In the genomic region with DNA sequence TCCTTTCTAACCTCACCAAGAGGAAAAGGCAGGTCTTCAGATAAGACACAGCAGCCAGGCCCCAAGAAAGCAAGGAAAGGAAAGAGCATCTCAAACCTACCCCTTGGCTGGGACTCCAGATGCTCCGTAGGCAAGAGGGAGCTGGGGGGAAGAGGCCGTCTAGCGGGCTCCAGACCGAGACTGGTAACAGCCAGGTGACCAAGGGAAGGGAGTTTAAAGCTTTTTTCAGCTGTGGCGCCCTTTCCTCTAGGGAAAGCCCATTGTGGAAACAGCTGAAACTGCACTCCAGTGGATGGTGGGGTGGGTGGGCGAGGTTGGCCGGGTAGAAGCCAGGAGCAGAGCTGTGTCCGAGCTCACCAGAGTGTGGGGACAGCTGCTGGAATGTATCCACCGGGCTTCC, we compare ENCODE assay signal across 25 cellular contexts.
DNase-seq lines count a peak whose midpoint lies in the region; FAIRE-seq and TF ChIP-seq lines count a peak whose summit lies in the region.
"Had no signal": no experiment of that assay in that cellular context is flagged by ENCODE, and none has a peak within 500 bp of the region (broad histone marks: within the 10 kb centered on the region; RNA-seq: fewer than 3 reads in every experiment).

No MANE protein-coding gene starts in this region.

- POLR2A ChIA-PET in RWPE1 (lab: Yijun Ruan, JAX; ENCODE audit: low non-redundant PET) = no interaction called here

- H3K27ac ChIP-seq in RWPE1 = peak overlapping the region; percentile 91
- H3K27ac ChIP-seq in esophagus squamous epithelium = peak overlapping the region; percentile 74 to 86 (median 82)
- no peak overlapping the region for H3K27ac ChIP-seq in osteoblast (ENCODE audit: low read depth, low read length)
- peak overlapping the region; percentile 76 for H3K27ac ChIP-seq in stomach smooth muscle (ENCODE audit: low read length)
- H3K27ac ChIP-seq: hepatocyte had no signal

- H3K9ac ChIP-seq in stomach smooth muscle (ENCODE audit: low read length in 2 of 2) = no peak overlapping the region

- CTCF ChIA-PET in RWPE1 (lab: Yijun Ruan, JAX) = no interaction called here
- CTCF ChIA-PET in activated naive CD4-positive, alpha-beta T cell treated with anti-CD3 and anti-CD28 coated beads for 36 hours (lab: Charles Lee) = no interaction called here

- H3K4me1 ChIP-seq in esophagus squamous epithelium = peaks cover 30 to 79% (median 57%) of the 10 kb centered on the region in 3 donors
- H3K4me1 ChIP-seq in osteoblast (ENCODE audit: insufficient read depth, low read length) = peaks cover 15% of the 10 kb centered on the region
- peaks cover 70% of the 10 kb centered on the region for H3K4me1 ChIP-seq in stomach smooth muscle (ENCODE audit: control insufficient read depth, insufficient read depth, low read length)

- no peak overlapping the region for H3K4me2 ChIP-seq in osteoblast (ENCODE audit: insufficient read depth, low read length)
- H3K4me2 ChIP-seq: hepatocyte had no signal

- no peak overlapping the region for H2AFZ ChIP-seq in osteoblast (ENCODE audit: low read length)
- H2AFZ ChIP-seq: hepatocyte had no signal

- H3K4me1 Mint-ChIP-seq in type B pancreatic cell (ENCODE audit: unreplicated experiment) = peaks cover 47% of the 10 kb centered on the region
- no peaks in the 10 kb centered on the region for H3K4me1 Mint-ChIP-seq in activated naive CD4-positive, alpha-beta T cell treated with anti-CD3 and anti-CD28 coated beads for 36 hours (ENCODE audit: low read depth)
- H3K4me1 Mint-ChIP-seq: CD8-positive, alpha-beta memory T cell; stimulated activated effector memory CD8-positive, alpha-beta T cell treated with anti-CD3 and anti-CD28 coated beads, Interleukin-12 subunit alpha, Interleukin-12 subunit beta, amount 100 ng/mL, for 72 hours; T-helper 17 cell had no signal

- H3K27me3 ChIP-seq in esophagus squamous epithelium = no peaks in the 10 kb centered on the region
- H3K27me3 ChIP-seq in osteoblast (ENCODE audit: insufficient read depth, low read length) = no peaks in the 10 kb centered on the region
- H3K27me3 ChIP-seq in stomach smooth muscle (ENCODE audit: control insufficient read depth in 1 of 2, insufficient read depth in 2 of 2, low read length in 2 of 2) = no peaks in the 10 kb centered on the region
- H3K27me3 ChIP-seq: BE2C, dorsolateral prefrontal cortex, hepatocyte had no signal

- no peaks in the 10 kb centered on the region for H3K27me3 Mint-ChIP-seq in type B pancreatic cell
- no peaks in the 10 kb centered on the region for H3K27me3 Mint-ChIP-seq in activated naive CD4-positive, alpha-beta T cell treated with anti-CD3 and anti-CD28 coated beads for 36 hours (ENCODE audit: low read depth)
- H3K27me3 Mint-ChIP-seq: activated T-cell treated with anti-CD3 and anti-CD28 coated beads, Interleukin-2, amount 50 U/mL, for 24 hours had no signal

- intact Hi-C loops in esophagus squamous epithelium (cut with DNase I) = no loop called here
- intact Hi-C loops in activated naive CD4-positive, alpha-beta T cell treated with anti-CD3 and anti-CD28 coated beads for 36 hours (cut with micrococcal nuclease) = no loop called here

- TF ChIP-seq CTCF in RWPE1 (conservative IDR thresholded peaks at IDR 0.05; ENCODE audit: low read depth) (no peak), esophagus squamous epithelium (IDR thresholded peaks at IDR 0.05) (no peak), osteoblast (IDR thresholded peaks at IDR 0.05; ENCODE audit: extremely low read depth, low read depth, low read length) (no peak), type B pancreatic cell (conservative IDR thresholded peaks at IDR 0.05) (no peak)

- H4K20me1 ChIP-seq in osteoblast (ENCODE audit: insufficient read depth, low read length) = peaks cover 9% of the 10 kb centered on the region

- H3K4me3 Mint-ChIP-seq in type B pancreatic cell = no peak overlapping the region
- H3K4me3 Mint-ChIP-seq in activated naive CD4-positive, alpha-beta T cell treated with anti-CD3 and anti-CD28 coated beads for 36 hours = no peak overlapping the region
- H3K4me3 Mint-ChIP-seq: activated T-cell treated with anti-CD3 and anti-CD28 coated beads, Interleukin-2, amount 50 U/mL, for 24 hours; CD8-positive, alpha-beta memory T cell; stimulated activated effector memory CD8-positive, alpha-beta T cell treated with anti-CD3 and anti-CD28 coated beads, Interleukin-12 subunit alpha, Interleukin-12 subunit beta, amount 100 ng/mL, for 72 hours; T-helper 17 cell had no signal

- H3K4me3 ChIP-seq in esophagus squamous epithelium (no peak overlapping the region), osteoblast (ENCODE audit: insufficient read depth, low read length) (no peak overlapping the region), stomach smooth muscle (ENCODE audit: low read length in 2 of 2) (no peak overlapping the region)
- H3K4me3 ChIP-seq: dorsolateral prefrontal cortex, hepatocyte had no signal

- no peaks in the 10 kb centered on the region for H3K79me2 ChIP-seq in osteoblast (ENCODE audit: insufficient read depth, low read length)
- H3K79me2 ChIP-seq: hepatocyte had no signal

- H3K9me3 Mint-ChIP-seq in type B pancreatic cell = no peaks in the 10 kb centered on the region
- H3K9me3 Mint-ChIP-seq in activated naive CD4-positive, alpha-beta T cell treated with anti-CD3 and anti-CD28 coated beads for 36 hours = no peaks in the 10 kb centered on the region
- H3K9me3 Mint-ChIP-seq: activated T-cell treated with anti-CD3 and anti-CD28 coated beads, Interleukin-2, amount 50 U/mL, for 24 hours; CD8-positive, alpha-beta memory T cell; stimulated activated effector memory CD8-positive, alpha-beta T cell treated with anti-CD3 and anti-CD28 coated beads, Interleukin-12 subunit alpha, Interleukin-12 subunit beta, amount 100 ng/mL, for 72 hours had no signal

- DNase-seq in RWPE1 (ENCODE audit: low spot score) (no peak), esophagus squamous epithelium (lab: John Stamatoyannopoulos, UW) (no peak), osteoblast (ENCODE audit: insufficient read length, low spot score, missing footprints) (peak; percentile 52), type B pancreatic cell (ENCODE audit: extremely low spot score, unreplicated experiment) (no peak), RCC 7860 (ENCODE audit: low spot score) (no peak)
- no peak for DNase-seq in activated effector memory CD4-positive, alpha-beta T cell treated with anti-CD3 and anti-CD28 coated beads, Interleukin-2, amount 50 U/mL, for 16 hours
- DNase-seq in activated naive CD4-positive, alpha-beta T cell treated with anti-CD3 and anti-CD28 coated beads for 36 hours = no peak
- DNase-seq: ACHN; activated T-cell treated with anti-CD3 and anti-CD28 coated beads, Interleukin-2, amount 50 U/mL, for 24 hours; BE2C; CD8-positive, alpha-beta memory T cell; cerebellar nuclear complex; DMS 273 treated with DMSO at 0.1 percent for 48 hours; dorsolateral prefrontal cortex; MM.1S; NCI-H1105 treated with DMSO at 0.1 percent for 48 hours; NCI-H187 treated with DMSO at 0.1 percent for 48 hours; NCI-H526; NK-92 treated with Interleukin-12 subunit alpha and Interleukin-12 subunit beta, amount 100 ng/mL, for 24 hours; T-helper 17 cell had no signal

- no peak for FAIRE-seq in RCC 7860 (lab: Jason Lieb, UNC)
- FAIRE-seq: HepG2, TTC549 had no signal

- TF ChIP-seq POLR2A in esophagus squamous epithelium (IDR thresholded peaks at IDR 0.05) = no peak

- no peak overlapping the region for H3K27ac Mint-ChIP-seq in type B pancreatic cell
- H3K27ac Mint-ChIP-seq in activated naive CD4-positive, alpha-beta T cell treated with anti-CD3 and anti-CD28 coated beads for 36 hours = no peak overlapping the region
- H3K27ac Mint-ChIP-seq: activated T-cell treated with anti-CD3 and anti-CD28 coated beads, Interleukin-2, amount 50 U/mL, for 24 hours; CD8-positive, alpha-beta memory T cell; stimulated activated effector memory CD8-positive, alpha-beta T cell treated with anti-CD3 and anti-CD28 coated beads, Interleukin-12 subunit alpha, Interleukin-12 subunit beta, amount 100 ng/mL, for 72 hours; T-helper 17 cell had no signal

- no peaks in the 10 kb centered on the region for H3K9me3 ChIP-seq in esophagus squamous epithelium
- no peaks in the 10 kb centered on the region for H3K9me3 ChIP-seq in osteoblast (ENCODE audit: low read depth, low read length)
- no peaks in the 10 kb centered on the region for H3K9me3 ChIP-seq in stomach smooth muscle (ENCODE audit: control insufficient read depth in 2 of 2, low read length in 2 of 2)
- H3K9me3 ChIP-seq: BE2C had no signal

- H3K36me3 ChIP-seq in esophagus squamous epithelium (peaks cover 0 to 6% (median 0%) of the 10 kb centered on the region in 3 donors), osteoblast (ENCODE audit: insufficient read depth, low read length) (no peaks in the 10 kb centered on the region), stomach smooth muscle (ENCODE audit: control insufficient read depth in 2 of 2, insufficient read depth in 2 of 2, low read length in 2 of 2) (peaks cover 3 to 6% of the 10 kb centered on the region in 2 donors)
- H3K36me3 ChIP-seq: BE2C had no signal

- WGBS in esophagus squamous epithelium, 2 donors = 58 to 85% methylated on average over 2 to 7 of the region's 9 CpGs

- peaks cover 7% of the 10 kb centered on the region for H3K36me3 Mint-ChIP-seq in type B pancreatic cell
- no peaks in the 10 kb centered on the region for H3K36me3 Mint-ChIP-seq in activated naive CD4-positive, alpha-beta T cell treated with anti-CD3 and anti-CD28 coated beads for 36 hours (ENCODE audit: low read depth)
- H3K36me3 Mint-ChIP-seq: CD8-positive, alpha-beta memory T cell; stimulated activated effector memory CD8-positive, alpha-beta T cell treated with anti-CD3 and anti-CD28 coated beads, Interleukin-12 subunit alpha, Interleukin-12 subunit beta, amount 100 ng/mL, for 72 hours had no signal
